In the genomic region with DNA sequence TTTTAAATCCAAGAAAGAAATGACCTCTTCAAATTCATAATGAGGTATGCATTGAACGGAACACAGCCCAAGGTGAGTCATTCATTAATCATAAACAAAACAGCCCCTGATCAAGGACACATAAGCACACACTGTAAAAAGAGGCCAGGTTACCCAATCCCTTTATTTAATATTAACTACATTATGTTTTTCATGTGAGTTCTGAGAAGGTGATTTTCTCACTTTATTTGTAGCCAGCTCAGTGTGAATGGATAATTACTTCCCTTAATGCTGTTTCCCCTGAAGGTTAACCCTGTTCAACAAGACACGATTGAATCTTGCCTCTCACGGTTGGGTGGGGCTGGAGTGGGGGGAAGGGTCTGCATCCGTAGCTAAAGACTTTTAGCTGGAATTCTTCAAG, we compare ENCODE assay signal across 16 cellular contexts.
DNase-seq lines count a peak whose midpoint lies in the region; ATAC-seq and TF ChIP-seq lines count a peak whose summit lies in the region.
"Had no signal": no experiment of that assay in that cellular context is flagged by ENCODE, and none has a peak within 500 bp of the region (broad histone marks: within the 10 kb centered on the region; RNA-seq: fewer than 3 reads in every experiment).

No MANE protein-coding gene starts in this region.

- CTCF ChIA-PET in mammary epithelial cell (lab: Charles Lee; ENCODE audit: low non-redundant PET), result no interaction called here

- intact Hi-C loops in mammary epithelial cell (cut with micrococcal nuclease), result loop anchor here (5.0 kb wide), 1 partner anchor 229 kb away; no protein-coding TSS in a partner anchor

- no peaks in the 10 kb centered on the region for H3K79me2 ChIP-seq in mammary epithelial cell (ENCODE audit: insufficient read depth, low read length)

- TF ChIP-seq POLR2A in tibial nerve (IDR thresholded peaks at IDR 0.05), result no peak

- no TSS peak for BruUV-seq in mammary epithelial cell (replicated peaks; lab: Mats Ljungman, UMichigan)

- no peak for TF ChIP-seq EP300 in tibial nerve (IDR thresholded peaks at IDR 0.05)

- H3K36me3 ChIP-seq in mammary epithelial cell (ENCODE audit: insufficient read depth, low read length), result no peaks in the 10 kb centered on the region
- H3K36me3 ChIP-seq in tibial nerve, result no peaks in the 10 kb centered on the region
- H3K36me3 ChIP-seq: neural progenitor cell had no signal

- peak overlapping the region; percentile 60 for H2AFZ ChIP-seq in mammary epithelial cell (ENCODE audit: low read depth, low read length)
- H2AFZ ChIP-seq: neural progenitor cell had no signal

- in situ Hi-C loops in mammary epithelial cell (cut with MboI; ENCODE audit: low sequenced_read_pairs in 2 of 2), result no loop called here

- H4K20me1 ChIP-seq in mammary epithelial cell (ENCODE audit: insufficient read depth, low read length), result no peaks in the 10 kb centered on the region

- peak overlapping the region; percentile 77 for H3K4me2 ChIP-seq in mammary epithelial cell (ENCODE audit: insufficient read depth, low read depth, low read length)
- H3K4me2 ChIP-seq: neural progenitor cell had no signal

- no peaks in the 10 kb centered on the region for H3K27me3 ChIP-seq in mammary epithelial cell (ENCODE audit: insufficient read depth, low read length)
- H3K27me3 ChIP-seq in tibial nerve, result no peaks in the 10 kb centered on the region
- H3K27me3 ChIP-seq: neural progenitor cell had no signal

- peak; percentile 36 for ATAC-seq in HG03175 (IDR thresholded peaks at IDR 0.05; ENCODE audit: unreplicated experiment)

- H3K27ac ChIP-seq in mammary epithelial cell (ENCODE audit: insufficient read depth, low read depth, low read length) (peak overlapping the region; percentile 88), tibial nerve (no peak overlapping the region)
- H3K27ac ChIP-seq: neural progenitor cell had no signal

- H3K9ac ChIP-seq in mammary epithelial cell (ENCODE audit: insufficient read depth, low read length), result peak overlapping the region; percentile 49
- H3K9ac ChIP-seq: neural progenitor cell had no signal

- H3K4me3 ChIP-seq in mammary epithelial cell (replicated peaks in 1 of 3; ENCODE audit: insufficient read depth in 1 of 3, low read depth in 2 of 3, low read length in 3 of 3) (no peak overlapping the region), tibial nerve (no peak overlapping the region)
- H3K4me3 ChIP-seq: neural progenitor cell had no signal

- 3% methylated on average over 4 of the region's 4 CpGs for WGBS in mammary epithelial cell (ENCODE audit: low coverage, missing lambda C conversion rate)
- WGBS in tibial nerve, 2 donors, result 30 to 32% methylated on average over 4 of the region's 4 CpGs

- TF ChIP-seq CTCF in mammary epithelial cell (conservative IDR thresholded peaks at IDR 0.05 in 1 of 2, IDR thresholded peaks at IDR 0.05 in 1 of 2; ENCODE audit: extremely low read depth in 1 of 2, insufficient read depth in 1 of 2, low read depth in 1 of 2, low read length in 2 of 2) (no peak), tibial nerve (IDR thresholded peaks at IDR 0.05) (no peak)

- H3K9me3 ChIP-seq in mammary epithelial cell (replicated peaks; ENCODE audit: insufficient read depth, low read length), result no peaks in the 10 kb centered on the region
- H3K9me3 ChIP-seq in tibial nerve, result no peaks in the 10 kb centered on the region

- DNase-seq in AG08395 (ENCODE audit: low spot score) (peak; percentile 13), mammary epithelial cell (peak; percentile 79), left kidney (ENCODE audit: low read depth, low spot score) (peak; percentile 60), activated gamma-delta T cell (lab: John Stamatoyannopoulos, UW) (no peak), epidermal melanocyte (ENCODE audit: insufficient read length, low spot score) (no peak), NCI-H2029 (lab: John Stamatoyannopoulos, UW) (no peak), tibial nerve (ENCODE audit: low spot score in 2 of 2) (no peak)
- DNase-seq: activated CD4-positive, alpha-beta T cell treated with anti-CD3 and anti-CD28 coated beads, Interleukin-2, amount 50 U/mL, for 48 hours; activated naive CD4-positive, alpha-beta T cell; cerebellar nuclear complex; foreskin melanocyte; NCI-H446; stimulated activated CD4-positive, alpha-beta T cell treated with anti-CD3 and anti-CD28 coated beads, Interleukin-12 subunit alpha, Interleukin-12 subunit beta, amount 100 ng/mL, for 4 hours; trophoblast cell had no signal

- H3K4me1 ChIP-seq in mammary epithelial cell (ENCODE audit: insufficient read depth, low read length) (peaks cover 36% of the 10 kb centered on the region), tibial nerve (no peaks in the 10 kb centered on the region)

- dilution Hi-C loops in mammary epithelial cell (cut with HindIII; ENCODE audit: low sequenced_read_pairs), result no loop called here

Comparison
In these comparisons a context has a peak if more than half of its experiments do, and no peak if none do; other contexts are left out.
1. DNase-seq: peak in AG08395 (single experiment), mammary epithelial cell (single experiment) and left kidney (single experiment); none in activated gamma-delta T cell (single experiment), epidermal melanocyte (single experiment), NCI-H2029 (single experiment) and tibial nerve (0 of 2).